Comparison of ENCODE assay signal across 8 cellular contexts in the genomic region with DNA sequence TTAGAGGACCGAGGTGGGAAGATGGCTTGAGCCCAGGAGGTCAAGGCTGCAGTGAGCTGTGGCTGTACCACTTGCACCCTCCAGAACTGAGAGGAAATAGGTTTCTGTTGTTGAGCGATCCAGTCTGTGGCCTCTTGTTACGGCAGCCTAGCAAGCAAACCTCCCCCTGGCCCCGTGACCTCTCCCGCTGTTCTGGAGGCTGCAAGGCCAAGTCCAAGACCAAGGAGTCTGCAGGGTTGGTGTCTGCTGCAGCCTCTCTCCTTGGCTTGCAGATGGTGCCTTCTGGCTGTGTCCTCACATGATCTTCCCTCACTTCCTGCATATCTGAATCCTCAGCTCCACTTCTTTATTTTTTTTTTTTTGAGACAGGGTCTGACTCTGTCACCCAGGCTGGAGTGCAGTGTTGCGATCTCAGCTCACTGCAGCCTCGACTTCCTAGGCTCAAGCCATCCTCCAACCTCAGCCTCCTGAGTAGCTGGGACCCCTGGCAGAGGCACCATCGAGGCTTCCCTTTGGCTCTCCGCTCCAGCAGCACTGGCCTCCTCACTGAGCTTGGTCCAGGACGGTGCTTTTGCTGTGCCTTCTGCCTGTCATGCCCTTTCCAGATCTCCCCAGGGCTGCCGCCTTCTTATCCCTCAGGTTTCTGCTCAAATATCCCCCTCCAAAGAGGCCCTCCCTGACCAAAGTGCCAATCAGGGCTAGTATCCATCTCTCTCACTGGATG. TPM values are rescaled to one million over a fixed set of nuclear protein-coding genes. Genes with fewer than 3 reads are reported as not detected.
DNase-seq lines count a peak whose midpoint lies in the region; ATAC-seq and TF ChIP-seq lines count a peak whose summit lies in the region.

No MANE protein-coding gene starts in this region.

- H3K27me3 ChIP-seq in breast epithelium (no peaks in the 10 kb centered on the region), mammary epithelial cell (ENCODE audit: insufficient read depth, low read length) (no peaks in the 10 kb centered on the region), mesenchymal stem cell (ENCODE audit: control insufficient read depth in 1 of 2, insufficient read depth in 1 of 2, low read length in 2 of 2) (no peaks in the 10 kb centered on the region), vagina (no peaks in the 10 kb centered on the region)

- CTCF ChIA-PET in mammary epithelial cell (lab: Charles Lee; ENCODE audit: low non-redundant PET) = no interaction called here

- H3K23ac ChIP-seq in mesenchymal stem cell (ENCODE audit: low read length in 2 of 2) = peak overlapping the region in 1 of 2 experiments; percentile 92

- H2BK5ac ChIP-seq in mesenchymal stem cell (ENCODE audit: low read depth, low read length, poor library complexity, severe bottlenecking) = no peak overlapping the region

- H3K18ac ChIP-seq in mesenchymal stem cell (ENCODE audit: low read depth in 1 of 2, low read length in 2 of 2) = peak overlapping the region; percentile 82 to 94

- H3K36me3 ChIP-seq in breast epithelium = no peaks in the 10 kb centered on the region
- H3K36me3 ChIP-seq in mammary epithelial cell (ENCODE audit: insufficient read depth, low read length) = no peaks in the 10 kb centered on the region
- no peaks in the 10 kb centered on the region for H3K36me3 ChIP-seq in mesenchymal stem cell (ENCODE audit: control insufficient read depth in 1 of 2, insufficient read depth in 2 of 2, low read depth in 1 of 2, low read length in 2 of 2)
- H3K36me3 ChIP-seq in vagina = no peaks in the 10 kb centered on the region

- H4K20me1 ChIP-seq in mammary epithelial cell (ENCODE audit: insufficient read depth, low read length) = no peaks in the 10 kb centered on the region

- WGBS in mammary epithelial cell (ENCODE audit: low coverage, missing lambda C conversion rate) = 94% methylated on average over 7 of the region's 11 CpGs
- WGBS in mesenchymal stem cell = 71% methylated on average over 11 of the region's 11 CpGs

- TF ChIP-seq CTCF in breast epithelium (IDR thresholded peaks at IDR 0.05) = no peak
- no peak for TF ChIP-seq CTCF in mammary epithelial cell (conservative IDR thresholded peaks at IDR 0.05 in 1 of 2, IDR thresholded peaks at IDR 0.05 in 1 of 2; ENCODE audit: extremely low read depth in 1 of 2, insufficient read depth in 1 of 2, low read depth in 1 of 2, low read length in 2 of 2)
- TF ChIP-seq CTCF in coronary artery (IDR thresholded peaks at IDR 0.05) = no peak
- TF ChIP-seq CTCF in vagina (IDR thresholded peaks at IDR 0.05) = no peak

- H3K4me3 ChIP-seq in breast epithelium = no peak overlapping the region
- H3K4me3 ChIP-seq in mammary epithelial cell (replicated peaks in 1 of 3; ENCODE audit: insufficient read depth in 1 of 3, low read depth in 2 of 3, low read length in 3 of 3) = no peak overlapping the region
- no peak overlapping the region for H3K4me3 ChIP-seq in coronary artery
- no peak overlapping the region for H3K4me3 ChIP-seq in mesenchymal stem cell (ENCODE audit: insufficient read depth in 1 of 2, low read depth in 1 of 2, low read length in 2 of 2)
- H3K4me3 ChIP-seq in vagina = no peak overlapping the region

- H3K9ac ChIP-seq in mammary epithelial cell (ENCODE audit: insufficient read depth, low read length) (no peak overlapping the region), mesenchymal stem cell (ENCODE audit: low read length) (peak overlapping the region; percentile 70)

- H3K4me2 ChIP-seq in mammary epithelial cell (ENCODE audit: insufficient read depth, low read depth, low read length) (no peak overlapping the region), mesenchymal stem cell (ENCODE audit: low read length, poor library complexity, severe bottlenecking) (no peak overlapping the region)

- peak overlapping the region; percentile 90 for H4K8ac ChIP-seq in mesenchymal stem cell (ENCODE audit: low read length)

- BruUV-seq in mammary epithelial cell (replicated peaks; lab: Mats Ljungman, UMichigan) = no TSS peak

- H3K4me1 ChIP-seq in breast epithelium (peaks cover 0 to 14% of the 10 kb centered on the region in 2 donors), mammary epithelial cell (ENCODE audit: insufficient read depth, low read length) (peaks cover 25% of the 10 kb centered on the region), mesenchymal stem cell (ENCODE audit: control insufficient read depth, insufficient read depth, low read depth, low read length) (peaks cover 59% of the 10 kb centered on the region), vagina (peaks cover 77% of the 10 kb centered on the region)

- peak overlapping the region; percentile 87 for H2BK15ac ChIP-seq in mesenchymal stem cell (ENCODE audit: low read depth, poor library complexity, severe bottlenecking)

- ATAC-seq in GM18868 (IDR thresholded peaks at IDR 0.05; ENCODE audit: unreplicated experiment) = no peak

- H2BK120ac ChIP-seq in mesenchymal stem cell (ENCODE audit: low read depth, low read length) = peak overlapping the region; percentile 91

- H3K14ac ChIP-seq in mesenchymal stem cell (ENCODE audit: low read length in 2 of 2) = peak overlapping the region in 1 of 2 experiments; percentile 78

- H3K79me1 ChIP-seq in mesenchymal stem cell (replicated peaks; ENCODE audit: low read length, poor library complexity, severe bottlenecking) = no peaks in the 10 kb centered on the region

- TF ChIP-seq POLR2A in breast epithelium (IDR thresholded peaks at IDR 0.05) = no peak
- TF ChIP-seq POLR2A in vagina (IDR thresholded peaks at IDR 0.05) = no peak

- DNase-seq in breast epithelium (ENCODE audit: low spot score in 2 of 2) = peak in 1 of 2 donors; percentile 21
- no peak for DNase-seq in mammary epithelial cell
- no peak for DNase-seq in coronary artery (ENCODE audit: low spot score)
- peak; percentile 75 for DNase-seq in mesenchymal stem cell
- DNase-seq in vagina (ENCODE audit: extremely low spot score in 2 of 2) = peak in 1 of 2 donors; percentile 85
- no peak for DNase-seq in NCI-H526 (lab: John Stamatoyannopoulos, UW)
- no peak for DNase-seq in NCI-H2081 treated with DMSO at 0.1 percent for 48 hours (lab: John Stamatoyannopoulos, UW)

- H3K27ac ChIP-seq in breast epithelium (peak overlapping the region; percentile 65 to 93), mammary epithelial cell (ENCODE audit: insufficient read depth, low read depth, low read length) (no peak overlapping the region), coronary artery (peak overlapping the region; percentile 89 to 99), mesenchymal stem cell (ENCODE audit: low read length, poor library complexity, severe bottlenecking) (no peak overlapping the region), vagina (peak overlapping the region; percentile 93)

- H3K9me3 ChIP-seq in breast epithelium (no peaks in the 10 kb centered on the region), mammary epithelial cell (replicated peaks; ENCODE audit: insufficient read depth, low read length) (no peaks in the 10 kb centered on the region), mesenchymal stem cell (ENCODE audit: control insufficient read depth, low read length) (no peaks in the 10 kb centered on the region), vagina (no peaks in the 10 kb centered on the region)

- H2AFZ ChIP-seq in mammary epithelial cell (ENCODE audit: low read depth, low read length) = no peak overlapping the region
- H2AFZ ChIP-seq in mesenchymal stem cell (ENCODE audit: low read depth, low read length) = no peak overlapping the region

- intact Hi-C loops in breast epithelium (cut with DNase I; ENCODE audit: low total_unique reads) (no loop called here), mammary epithelial cell (cut with micrococcal nuclease) (loop anchor here (10.0 kb wide), 2 partner anchors 370 to 470 kb away; no protein-coding TSS in a partner anchor), vagina (cut with DNase I) (loop anchor here (10.0 kb wide), 1 partner anchor 200 kb away; no protein-coding TSS in a partner anchor)

- H3K4ac ChIP-seq in mesenchymal stem cell (ENCODE audit: low read depth in 1 of 2, low read length in 2 of 2) = peak overlapping the region; percentile 84 to 91

- in situ Hi-C loops in mammary epithelial cell (cut with MboI; ENCODE audit: low sequenced_read_pairs in 2 of 2) = loop anchor here in 1 of 2 donors (25.0 kb wide), 1 partner anchor 463 kb away; a partner anchor contains a TSS

- H3K79me2 ChIP-seq in mammary epithelial cell (ENCODE audit: insufficient read depth, low read length) = no peaks in the 10 kb centered on the region

- dilution Hi-C loops in mammary epithelial cell (cut with HindIII; ENCODE audit: low sequenced_read_pairs) = loop anchor here (5.0 to 10.0 kb wide), 2 partner anchors 32 to 300 kb away; no protein-coding TSS in a partner anchor

- peak overlapping the region; percentile 63 for H2AK5ac ChIP-seq in mesenchymal stem cell (ENCODE audit: low read length, severe bottlenecking)

- peak overlapping the region; percentile 97 to 100 for H2BK12ac ChIP-seq in mesenchymal stem cell (ENCODE audit: low read length in 2 of 2)

- H4K91ac ChIP-seq in mesenchymal stem cell (ENCODE audit: low read length) = peak overlapping the region; percentile 97

RNA-seq across cellular contexts. Expression of a gene that starts 18.0 kb away (rescaled TPM):
- total RNA-seq in breast epithelium (100 to 1,000 TPM in 2 of 3 donors, 10 to 100 TPM in 1; 53.6 to 187 (median 118) TPM), mammary epithelial cell (1 to 10 TPM; 2.3 to 2.7 TPM), vagina (96.5 TPM)
- 0.63 TPM for polyA plus RNA-seq in mammary epithelial cell
- polyA minus RNA-seq in mammary epithelial cell = 0.83 TPM
- polyA plus RNA-seq in mesenchymal stem cell (2013, experiment 1 of 2) = 288 TPM
- polyA plus RNA-seq in mesenchymal stem cell (2013, experiment 2 of 2) = 288 TPM

Comparison
In these comparisons a context has a peak if more than half of its experiments do, and no peak if none do; other contexts are left out.
1. H3K27ac ChIP-seq: peak in breast epithelium (2 of 2), coronary artery (2 of 2) and vagina (single experiment); none in mammary epithelial cell (single experiment) and mesenchymal stem cell (single experiment).
2. RNA of a gene that starts 18.0 kb away (total RNA-seq): 53.6 to 187 TPM in breast epithelium and 96.5 TPM in vagina (single experiment); 2.3 to 2.7 TPM in mammary epithelial cell; every median in the first group is over 10 times any median in the second.